Comparison of ENCODE assay signal across 1 cellular context in the genomic region with DNA sequence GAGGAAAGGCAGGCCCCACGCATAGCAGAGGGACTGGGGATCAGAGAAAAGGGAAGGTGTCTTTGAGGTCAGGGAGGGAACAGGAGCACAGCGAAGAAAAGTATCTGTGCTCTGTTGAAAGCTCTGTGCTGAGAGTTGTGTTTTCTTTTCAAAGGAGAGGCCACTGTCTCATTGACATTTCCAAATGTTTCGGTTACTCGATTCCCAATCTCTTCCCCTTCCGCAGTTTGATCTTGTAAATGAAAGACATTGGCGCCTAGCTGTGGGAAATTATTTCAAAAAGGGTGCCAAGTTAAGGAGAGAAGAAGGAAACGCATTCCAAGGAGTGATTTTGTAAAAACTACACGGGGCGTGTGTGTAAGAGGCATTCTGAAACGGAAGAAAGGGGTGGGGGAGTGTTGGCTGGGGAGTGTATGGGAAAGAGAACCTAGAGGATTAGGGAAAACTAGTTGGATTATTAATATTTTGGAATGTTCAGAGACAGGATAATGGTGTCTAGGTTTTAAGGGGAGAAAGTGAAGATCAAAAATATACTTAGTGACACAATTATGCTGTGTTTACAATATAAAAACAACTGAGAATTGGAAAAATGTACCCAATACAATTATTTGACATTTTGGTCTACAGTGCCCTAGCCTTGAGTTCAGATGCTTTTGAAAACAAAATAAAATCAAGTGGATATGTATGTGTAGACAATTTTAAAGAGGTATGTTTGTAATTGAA.
TF ChIP-seq lines count a peak whose summit lies in the region.

No MANE protein-coding gene starts in this region.

TF ChIP-seq in K562, 482 proteins besides CTCF, POLR2A, EP300 and RAD21 (continued from another document):
- TF ChIP-seq, protein P1, sequence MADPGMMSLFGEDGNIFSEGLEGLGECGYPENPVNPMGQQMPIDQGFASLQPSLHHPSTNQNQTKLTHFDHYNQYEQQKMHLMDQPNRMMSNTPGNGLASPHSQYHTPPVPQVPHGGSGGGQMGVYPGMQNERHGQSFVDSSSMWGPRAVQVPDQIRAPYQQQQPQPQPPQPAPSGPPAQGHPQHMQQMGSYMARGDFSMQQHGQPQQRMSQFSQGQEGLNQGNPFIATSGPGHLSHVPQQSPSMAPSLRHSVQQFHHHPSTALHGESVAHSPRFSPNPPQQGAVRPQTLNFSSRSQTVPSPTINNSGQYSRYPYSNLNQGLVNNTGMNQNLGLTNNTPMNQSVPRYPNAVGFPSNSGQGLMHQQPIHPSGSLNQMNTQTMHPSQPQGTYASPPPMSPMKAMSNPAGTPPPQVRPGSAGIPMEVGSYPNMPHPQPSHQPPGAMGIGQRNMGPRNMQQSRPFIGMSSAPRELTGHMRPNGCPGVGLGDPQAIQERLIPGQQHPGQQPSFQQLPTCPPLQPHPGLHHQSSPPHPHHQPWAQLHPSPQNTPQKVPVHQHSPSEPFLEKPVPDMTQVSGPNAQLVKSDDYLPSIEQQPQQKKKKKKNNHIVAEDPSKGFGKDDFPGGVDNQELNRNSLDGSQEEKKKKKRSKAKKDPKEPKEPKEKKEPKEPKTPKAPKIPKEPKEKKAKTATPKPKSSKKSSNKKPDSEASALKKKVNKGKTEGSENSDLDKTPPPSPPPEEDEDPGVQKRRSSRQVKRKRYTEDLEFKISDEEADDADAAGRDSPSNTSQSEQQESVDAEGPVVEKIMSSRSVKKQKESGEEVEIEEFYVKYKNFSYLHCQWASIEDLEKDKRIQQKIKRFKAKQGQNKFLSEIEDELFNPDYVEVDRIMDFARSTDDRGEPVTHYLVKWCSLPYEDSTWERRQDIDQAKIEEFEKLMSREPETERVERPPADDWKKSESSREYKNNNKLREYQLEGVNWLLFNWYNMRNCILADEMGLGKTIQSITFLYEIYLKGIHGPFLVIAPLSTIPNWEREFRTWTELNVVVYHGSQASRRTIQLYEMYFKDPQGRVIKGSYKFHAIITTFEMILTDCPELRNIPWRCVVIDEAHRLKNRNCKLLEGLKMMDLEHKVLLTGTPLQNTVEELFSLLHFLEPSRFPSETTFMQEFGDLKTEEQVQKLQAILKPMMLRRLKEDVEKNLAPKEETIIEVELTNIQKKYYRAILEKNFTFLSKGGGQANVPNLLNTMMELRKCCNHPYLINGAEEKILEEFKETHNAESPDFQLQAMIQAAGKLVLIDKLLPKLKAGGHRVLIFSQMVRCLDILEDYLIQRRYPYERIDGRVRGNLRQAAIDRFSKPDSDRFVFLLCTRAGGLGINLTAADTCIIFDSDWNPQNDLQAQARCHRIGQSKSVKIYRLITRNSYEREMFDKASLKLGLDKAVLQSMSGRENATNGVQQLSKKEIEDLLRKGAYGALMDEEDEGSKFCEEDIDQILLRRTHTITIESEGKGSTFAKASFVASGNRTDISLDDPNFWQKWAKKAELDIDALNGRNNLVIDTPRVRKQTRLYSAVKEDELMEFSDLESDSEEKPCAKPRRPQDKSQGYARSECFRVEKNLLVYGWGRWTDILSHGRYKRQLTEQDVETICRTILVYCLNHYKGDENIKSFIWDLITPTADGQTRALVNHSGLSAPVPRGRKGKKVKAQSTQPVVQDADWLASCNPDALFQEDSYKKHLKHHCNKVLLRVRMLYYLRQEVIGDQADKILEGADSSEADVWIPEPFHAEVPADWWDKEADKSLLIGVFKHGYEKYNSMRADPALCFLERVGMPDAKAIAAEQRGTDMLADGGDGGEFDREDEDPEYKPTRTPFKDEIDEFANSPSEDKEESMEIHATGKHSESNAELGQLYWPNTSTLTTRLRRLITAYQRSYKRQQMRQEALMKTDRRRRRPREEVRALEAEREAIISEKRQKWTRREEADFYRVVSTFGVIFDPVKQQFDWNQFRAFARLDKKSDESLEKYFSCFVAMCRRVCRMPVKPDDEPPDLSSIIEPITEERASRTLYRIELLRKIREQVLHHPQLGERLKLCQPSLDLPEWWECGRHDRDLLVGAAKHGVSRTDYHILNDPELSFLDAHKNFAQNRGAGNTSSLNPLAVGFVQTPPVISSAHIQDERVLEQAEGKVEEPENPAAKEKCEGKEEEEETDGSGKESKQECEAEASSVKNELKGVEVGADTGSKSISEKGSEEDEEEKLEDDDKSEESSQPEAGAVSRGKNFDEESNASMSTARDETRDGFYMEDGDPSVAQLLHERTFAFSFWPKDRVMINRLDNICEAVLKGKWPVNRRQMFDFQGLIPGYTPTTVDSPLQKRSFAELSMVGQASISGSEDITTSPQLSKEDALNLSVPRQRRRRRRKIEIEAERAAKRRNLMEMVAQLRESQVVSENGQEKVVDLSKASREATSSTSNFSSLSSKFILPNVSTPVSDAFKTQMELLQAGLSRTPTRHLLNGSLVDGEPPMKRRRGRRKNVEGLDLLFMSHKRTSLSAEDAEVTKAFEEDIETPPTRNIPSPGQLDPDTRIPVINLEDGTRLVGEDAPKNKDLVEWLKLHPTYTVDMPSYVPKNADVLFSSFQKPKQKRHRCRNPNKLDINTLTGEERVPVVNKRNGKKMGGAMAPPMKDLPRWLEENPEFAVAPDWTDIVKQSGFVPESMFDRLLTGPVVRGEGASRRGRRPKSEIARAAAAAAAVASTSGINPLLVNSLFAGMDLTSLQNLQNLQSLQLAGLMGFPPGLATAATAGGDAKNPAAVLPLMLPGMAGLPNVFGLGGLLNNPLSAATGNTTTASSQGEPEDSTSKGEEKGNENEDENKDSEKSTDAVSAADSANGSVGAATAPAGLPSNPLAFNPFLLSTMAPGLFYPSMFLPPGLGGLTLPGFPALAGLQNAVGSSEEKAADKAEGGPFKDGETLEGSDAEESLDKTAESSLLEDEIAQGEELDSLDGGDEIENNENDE (IDR thresholded peaks at IDR 0.05; ENCODE audit: low read depth, low read length): peak; percentile 45
- TF ChIP-seq, protein P2, sequence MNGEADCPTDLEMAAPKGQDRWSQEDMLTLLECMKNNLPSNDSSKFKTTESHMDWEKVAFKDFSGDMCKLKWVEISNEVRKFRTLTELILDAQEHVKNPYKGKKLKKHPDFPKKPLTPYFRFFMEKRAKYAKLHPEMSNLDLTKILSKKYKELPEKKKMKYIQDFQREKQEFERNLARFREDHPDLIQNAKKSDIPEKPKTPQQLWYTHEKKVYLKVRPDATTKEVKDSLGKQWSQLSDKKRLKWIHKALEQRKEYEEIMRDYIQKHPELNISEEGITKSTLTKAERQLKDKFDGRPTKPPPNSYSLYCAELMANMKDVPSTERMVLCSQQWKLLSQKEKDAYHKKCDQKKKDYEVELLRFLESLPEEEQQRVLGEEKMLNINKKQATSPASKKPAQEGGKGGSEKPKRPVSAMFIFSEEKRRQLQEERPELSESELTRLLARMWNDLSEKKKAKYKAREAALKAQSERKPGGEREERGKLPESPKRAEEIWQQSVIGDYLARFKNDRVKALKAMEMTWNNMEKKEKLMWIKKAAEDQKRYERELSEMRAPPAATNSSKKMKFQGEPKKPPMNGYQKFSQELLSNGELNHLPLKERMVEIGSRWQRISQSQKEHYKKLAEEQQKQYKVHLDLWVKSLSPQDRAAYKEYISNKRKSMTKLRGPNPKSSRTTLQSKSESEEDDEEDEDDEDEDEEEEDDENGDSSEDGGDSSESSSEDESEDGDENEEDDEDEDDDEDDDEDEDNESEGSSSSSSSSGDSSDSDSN (IDR thresholded peaks at IDR 0.05; ENCODE audit: borderline replicate concordance in 1 of 2, low read depth in 2 of 2, low read length in 2 of 2): 0 out of 4 replicates have a peak, but pooled peaks of 1 of the 2 experiments have one; percentile 7
- TF ChIP-seq, protein P3, sequence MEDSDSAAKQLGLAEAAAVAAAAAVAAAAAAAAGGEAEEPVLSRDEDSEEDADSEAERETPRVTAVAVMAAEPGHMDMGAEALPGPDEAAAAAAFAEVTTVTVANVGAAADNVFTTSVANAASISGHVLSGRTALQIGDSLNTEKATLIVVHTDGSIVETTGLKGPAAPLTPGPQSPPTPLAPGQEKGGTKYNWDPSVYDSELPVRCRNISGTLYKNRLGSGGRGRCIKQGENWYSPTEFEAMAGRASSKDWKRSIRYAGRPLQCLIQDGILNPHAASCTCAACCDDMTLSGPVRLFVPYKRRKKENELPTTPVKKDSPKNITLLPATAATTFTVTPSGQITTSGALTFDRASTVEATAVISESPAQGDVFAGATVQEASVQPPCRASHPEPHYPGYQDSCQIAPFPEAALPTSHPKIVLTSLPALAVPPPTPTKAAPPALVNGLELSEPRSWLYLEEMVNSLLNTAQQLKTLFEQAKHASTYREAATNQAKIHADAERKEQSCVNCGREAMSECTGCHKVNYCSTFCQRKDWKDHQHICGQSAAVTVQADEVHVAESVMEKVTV (CRISPR knock-in tag; IDR thresholded peaks at IDR 0.05): 0 out of 2 replicates have a peak, but pooled peaks have one; percentile 25
- TF ChIP-seq MTA1 (IDR thresholded peaks at IDR 0.05; ENCODE audit: borderline replicate concordance) (0 out of 2 replicates have a peak, but pooled peaks have one; percentile 19), RBM14 (IDR thresholded peaks at IDR 0.05; ENCODE audit: borderline replicate concordance, insufficient read depth, low read depth, low read length) (no peak), CHD4 (IDR thresholded peaks at IDR 0.05; ENCODE audit: insufficient read depth, insufficient replicate concordance, low read depth, low read length, poor library complexity, severe bottlenecking) (no peak), MAFG (tag; conservative IDR thresholded peaks at IDR 0.05) (0 out of 2 replicates have a peak, but pooled peaks have one; percentile 4)
